In genomic region chr5:124126504-124127240, GRCh38 we compare ENCODE assay signal across 2 cellular contexts.
TF ChIP-seq lines count a peak whose summit lies in the region.

No MANE protein-coding gene starts in this region.

TF ChIP-seq in SK-N-SH, 30 proteins besides CTCF, POLR2A, EP300 and RAD21 (continued from another document):
- no peak for TF ChIP-seq TAF1 (IDR thresholded peaks at IDR 0.05; ENCODE audit: borderline replicate concordance, low read depth, low read length)
TF ChIP-seq in SK-N-SH: peak in this region for 0.

TF ChIP-seq in SK-N-SH treated with all-trans-retinoic acid at 6 μM for 48 hours, 23 proteins besides CTCF, POLR2A, EP300 and RAD21 (continued from another document):
- TF ChIP-seq CSDC2 (CRISPR knock-in tag; IDR thresholded peaks at IDR 0.05) (no peak), PATZ1 (CRISPR knock-in tag; IDR thresholded peaks at IDR 0.05; ENCODE audit: borderline replicate concordance) (no peak), TCF4 (CRISPR knock-in tag; IDR thresholded peaks at IDR 0.05; ENCODE audit: borderline replicate concordance) (no peak)
TF ChIP-seq in SK-N-SH treated with all-trans-retinoic acid at 6 μM for 48 hours: peak in this region for 0.
